In genomic region chr3:158269896-158270295, GRCh38 we compare ENCODE assay signal across 22 cellular contexts.
DNase-seq lines count a peak whose midpoint lies in the region; ATAC-seq, FAIRE-seq and TF ChIP-seq lines count a peak whose summit lies in the region.
"Had no signal": no experiment of that assay in that cellular context is flagged by ENCODE, and none has a peak within 500 bp of the region (broad histone marks: within the 10 kb centered on the region; RNA-seq: fewer than 3 reads in every experiment).

No MANE protein-coding gene starts in this region.

- DNase-seq in H7, result peak; percentile 2
- DNase-seq in bronchial epithelial cell (ENCODE audit: low read depth), result peak; percentile 95
- peak; percentile 78 to 88 for DNase-seq in foreskin keratinocyte
- no peak for DNase-seq in progenitor cell of endocrine pancreas (ENCODE audit: low spot score, unreplicated experiment)
- DNase-seq in hippocampal formation (lab: John Stamatoyannopoulos, UW), result no peak
- DNase-seq in effector CD4-positive, alpha-beta T cell, result no peak
- DNase-seq: AML-193; CD4-positive, alpha-beta T cell; DMS53; GDM1; KBM-7; MG63; NCI-H2029; NCI-H446; NCI-H524 treated with DMSO at 0.1 percent for 48 hours; NCI-H774; SK-N-SH had no signal

- ATAC-seq in foreskin keratinocyte, result peak; percentile 99
- ATAC-seq in HG02610 (IDR thresholded peaks at IDR 0.05; ENCODE audit: unreplicated experiment), result no peak
- ATAC-seq: A549, GM12878 had no signal

- no peak for FAIRE-seq in bronchial epithelial cell (lab: Jason Lieb, UNC)
- FAIRE-seq: GM12878, H54 had no signal

- peak overlapping the region; percentile 73 for H3K27ac Mint-ChIP-seq in progenitor cell of endocrine pancreas
- H3K27ac Mint-ChIP-seq: CD4-positive, alpha-beta T cell had no signal

- no peaks in the 10 kb centered on the region for H3K27me3 ChIP-seq in H7 (ENCODE audit: control insufficient read depth, insufficient read depth, low read length)
- no peaks in the 10 kb centered on the region for H3K27me3 ChIP-seq in bronchial epithelial cell (ENCODE audit: control insufficient read depth, insufficient read depth, low read length)
- H3K27me3 ChIP-seq in foreskin keratinocyte, result no peaks in the 10 kb centered on the region
- H3K27me3 ChIP-seq: BLaER1 treated with 17β-estradiol and CSF1 and Interleukin-3, amounts not matched to agents 10 nM and 100 nM; MG63 had no signal

- peaks cover 17% of the 10 kb centered on the region for H3K36me3 Mint-ChIP-seq in progenitor cell of endocrine pancreas (ENCODE audit: insufficient read depth)

- H3K27me3 Mint-ChIP-seq in progenitor cell of endocrine pancreas, result no peaks in the 10 kb centered on the region
- H3K27me3 Mint-ChIP-seq: CD4-positive, alpha-beta T cell had no signal

- H3K4me3 Mint-ChIP-seq in progenitor cell of endocrine pancreas (ENCODE audit: low read depth), result no peak overlapping the region
- H3K4me3 Mint-ChIP-seq: CD4-positive, alpha-beta T cell had no signal

- peak overlapping the region; percentile 90 for H3K27ac ChIP-seq in foreskin keratinocyte
- H3K27ac ChIP-seq: A549; BLaER1 treated with 17β-estradiol and CSF1 and Interleukin-3, amounts not matched to agents 10 nM and 100 nM had no signal

- peaks cover 2% of the 10 kb centered on the region for H3K4me1 Mint-ChIP-seq in progenitor cell of endocrine pancreas (ENCODE audit: low read depth)

- peaks cover 12% of the 10 kb centered on the region for H3K4me1 ChIP-seq in foreskin keratinocyte
- H3K4me1 ChIP-seq: A549; BLaER1 treated with 17β-estradiol and CSF1 and Interleukin-3, amounts not matched to agents 10 nM and 100 nM had no signal

- peaks cover 19% of the 10 kb centered on the region for H3K9me3 Mint-ChIP-seq in progenitor cell of endocrine pancreas (ENCODE audit: low read depth)

- H3K4me3 ChIP-seq in H7 (ENCODE audit: insufficient read depth, low read depth, low read length) (no peak overlapping the region), bronchial epithelial cell (ENCODE audit: low read depth, low read length) (no peak overlapping the region)
- H3K4me3 ChIP-seq: A549; BLaER1 treated with 17β-estradiol and CSF1 and Interleukin-3, amounts not matched to agents 10 nM and 100 nM; GM12878; MG63 had no signal

- H3K36me3 ChIP-seq in H7 (replicated peaks; ENCODE audit: control insufficient read depth, insufficient read depth, low read length) (no peaks in the 10 kb centered on the region), bronchial epithelial cell (ENCODE audit: control insufficient read depth, insufficient read depth, low read length) (no peaks in the 10 kb centered on the region)
- H3K36me3 ChIP-seq: MG63 had no signal

- no peak for TF ChIP-seq CTCF in bronchial epithelial cell (IDR thresholded peaks at IDR 0.05; ENCODE audit: insufficient read depth, low read length, severe bottlenecking)
- TF ChIP-seq CTCF in foreskin keratinocyte (conservative IDR thresholded peaks at IDR 0.05), result no peak
- no peak for TF ChIP-seq CTCF in progenitor cell of endocrine pancreas (IDR thresholded peaks at IDR 0.05; ENCODE audit: unreplicated experiment)

Comparison
In these comparisons a context has a peak if more than half of its experiments do, and no peak if none do; other contexts are left out.
1. DNase-seq: peak in H7 (single experiment), bronchial epithelial cell (single experiment) and foreskin keratinocyte (2 of 2); none in progenitor cell of endocrine pancreas (single experiment), hippocampal formation (0 of 2) and effector CD4-positive, alpha-beta T cell (single experiment).